Comparison of ENCODE assay signal across 40 cellular contexts in the genomic region with DNA sequence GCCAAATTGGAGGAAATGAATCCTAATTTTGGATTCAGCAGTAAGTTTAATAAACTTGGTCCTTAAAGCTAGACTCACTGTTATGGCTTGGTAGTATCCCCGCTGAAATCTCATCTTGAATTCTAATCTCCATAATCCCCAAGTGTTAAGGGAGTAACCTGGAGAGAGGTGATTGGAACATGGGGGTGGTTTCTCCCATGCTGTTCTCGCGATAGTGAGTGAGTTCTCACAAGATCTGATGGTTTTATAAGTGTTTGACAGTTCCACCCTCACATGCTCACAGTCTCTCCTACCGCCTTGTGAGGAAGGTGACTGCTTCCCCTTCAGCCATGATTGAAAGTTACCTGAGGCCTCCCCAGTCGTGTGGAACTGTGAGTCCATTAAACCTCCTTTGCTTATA.
"Had no signal": no experiment of that assay in that cellular context is flagged by ENCODE, and none has a peak within 500 bp of the region (broad histone marks: within the 10 kb centered on the region; RNA-seq: fewer than 3 reads in every experiment).

No MANE protein-coding gene starts in this region.

- H3K36me3 Mint-ChIP-seq: activated naive CD4-positive, alpha-beta T cell treated with anti-CD3 and anti-CD28 coated beads, Interleukin-2, amount 10 ng/mL, durations not matched to agents 7 days and 5 days; activated naive CD4-positive, alpha-beta T cell treated with anti-CD3 and anti-CD28 coated beads, Interleukin-2, amount 50 U/mL, for 24 hours; activated naive CD8-positive, alpha-beta T cell; activated naive CD8-positive, alpha-beta T cell treated with anti-CD3 and anti-CD28 coated beads for 36 hours; activated naive CD8-positive, alpha-beta T cell treated with anti-CD3 and anti-CD28 coated beads, Interleukin-2, amount 10 ng/mL, durations not matched to agents 7 days and 5 days; brain had no signal

- H3K4me3 ChIP-seq: adrenal gland, ascending aorta, body of pancreas, breast epithelium, cardiac muscle cell had no signal

- H3K27me3 Mint-ChIP-seq: activated naive CD4-positive, alpha-beta T cell treated with anti-CD3 and anti-CD28 coated beads, Interleukin-2, amount 10 ng/mL, durations not matched to agents 7 days and 5 days; activated naive CD4-positive, alpha-beta T cell treated with anti-CD3 and anti-CD28 coated beads, Interleukin-2, amount 50 U/mL, for 24 hours; activated naive CD8-positive, alpha-beta T cell; activated naive CD8-positive, alpha-beta T cell treated with anti-CD3 and anti-CD28 coated beads for 36 hours; activated naive CD8-positive, alpha-beta T cell treated with anti-CD3 and anti-CD28 coated beads, Interleukin-2, amount 50 U/mL, for 24 hours; activated T-cell treated with anti-CD3 and anti-CD28 coated beads, Interleukin-2, amount 50 U/mL, for 24 hours; activated T-helper 17 cell treated with anti-CD3 and anti-CD28 coated beads, Interleukin-2, amount 50 U/mL, for 72 hours; brain; central memory CD8-positive, alpha-beta T cell had no signal

- H3K4me1 Mint-ChIP-seq: activated naive CD4-positive, alpha-beta T cell treated with anti-CD3 and anti-CD28 coated beads, Interleukin-2, amount 10 ng/mL, durations not matched to agents 7 days and 5 days; activated naive CD4-positive, alpha-beta T cell treated with anti-CD3 and anti-CD28 coated beads, Interleukin-2, amount 50 U/mL, for 24 hours; activated naive CD8-positive, alpha-beta T cell treated with anti-CD3 and anti-CD28 coated beads for 36 hours; activated naive CD8-positive, alpha-beta T cell treated with anti-CD3 and anti-CD28 coated beads, Interleukin-2, amount 10 ng/mL, durations not matched to agents 7 days and 5 days; activated naive CD8-positive, alpha-beta T cell treated with anti-CD3 and anti-CD28 coated beads, Interleukin-2, amount 50 U/mL, for 24 hours; activated T-helper 17 cell treated with anti-CD3 and anti-CD28 coated beads, Interleukin-2, amount 50 U/mL, for 72 hours; central memory CD8-positive, alpha-beta T cell had no signal

- H3K27ac Mint-ChIP-seq: activated naive CD4-positive, alpha-beta T cell treated with anti-CD3 and anti-CD28 coated beads for 36 hours; activated naive CD4-positive, alpha-beta T cell treated with anti-CD3 and anti-CD28 coated beads, Interleukin-2, amount 10 ng/mL, durations not matched to agents 7 days and 5 days; activated naive CD4-positive, alpha-beta T cell treated with anti-CD3 and anti-CD28 coated beads, Interleukin-2, amount 50 U/mL, for 24 hours; activated naive CD4-positive, alpha-beta T cell treated with anti-CD3 and anti-CD28 coated beads, Interleukin-2, amount 50 U/mL, for 72 hours; activated naive CD8-positive, alpha-beta T cell; activated naive CD8-positive, alpha-beta T cell treated with anti-CD3 and anti-CD28 coated beads for 36 hours; activated naive CD8-positive, alpha-beta T cell treated with anti-CD3 and anti-CD28 coated beads, Interleukin-2, amount 10 ng/mL, durations not matched to agents 7 days and 5 days; activated naive CD8-positive, alpha-beta T cell treated with anti-CD3 and anti-CD28 coated beads, Interleukin-2, amount 50 U/mL, for 24 hours; activated T-cell treated with anti-CD3 and anti-CD28 coated beads, Interleukin-2, amount 50 U/mL, for 24 hours; activated T-cell treated with anti-CD3 and anti-CD28 coated beads, Interleukin-2, amount 50 U/mL, for 72 hours; activated T-helper 1 cell treated with anti-CD3 and anti-CD28 coated beads, Interleukin-12 subunit alpha, Interleukin-12 subunit beta, Interleukin-2, Interleukin-4 antibody, amounts not matched to agents 30 ng/mL and 10 ng/mL and 1 ng/mL, durations not matched to agents 14 hours and 24 hours and 36 hours; activated T-helper 17 cell treated with anti-CD3 and anti-CD28 coated beads, Interleukin-2, amount 50 U/mL, for 72 hours; activated T-helper 2 cell treated with anti-CD3 and anti-CD28 coated beads, Interferon-gamma antibody, Interleukin-2, Interleukin-4, amounts not matched to agents 10 μg/mL and 5 μg/mL and 100 μg/mL, durations not matched to agents 14 hours and 24 hours and 36 hours; brain had no signal

- H3K27me3 ChIP-seq: adrenal gland, ascending aorta, body of pancreas, brain microvascular endothelial cell, breast epithelium, cardiac muscle cell had no signal

- H3K27ac ChIP-seq: adrenal gland, ascending aorta, body of pancreas, brain microvascular endothelial cell, breast epithelium, cardiac muscle cell had no signal

- DNase-seq: activated effector memory CD4-positive, alpha-beta T cell treated with anti-CD3 and anti-CD28 coated beads, Interleukin-2, amount 50 U/mL, for 16 hours; activated effector memory CD4-positive, alpha-beta T cell treated with Interleukin-2 at 50 U/mL for 16 hours; activated gamma-delta T cell; activated gamma-delta T cell treated with Interleukin-2 at 50 U/mL for 16 hours; activated naive CD4-positive, alpha-beta T cell; activated naive CD4-positive, alpha-beta T cell treated with anti-CD3 and anti-CD28 coated beads for 36 hours; activated naive CD4-positive, alpha-beta T cell treated with anti-CD3 and anti-CD28 coated beads, Interleukin-2, amount 10 ng/mL, durations not matched to agents 7 days and 5 days; activated naive CD4-positive, alpha-beta T cell treated with anti-CD3 and anti-CD28 coated beads, Interleukin-2, amount 50 U/mL, for 16 hours; activated naive CD4-positive, alpha-beta T cell treated with Interleukin-2 at 50 U/mL for 16 hours; activated naive CD8-positive, alpha-beta T cell treated with anti-CD3 and anti-CD28 coated beads for 36 hours; activated naive CD8-positive, alpha-beta T cell treated with anti-CD3 and anti-CD28 coated beads, Interleukin-2, amount 10 ng/mL, durations not matched to agents 7 days and 5 days; activated naive CD8-positive, alpha-beta T cell treated with anti-CD3 and anti-CD28 coated beads, Interleukin-2, amount 50 U/mL, for 24 hours; activated T-cell treated with anti-CD3 and anti-CD28 coated beads, Interleukin-2, amount 50 U/mL, for 1 hour; activated T-cell treated with anti-CD3 and anti-CD28 coated beads, Interleukin-2, amount 50 U/mL, for 24 hours; activated T-cell treated with anti-CD3 and anti-CD28 coated beads, Interleukin-2, amount 50 U/mL, for 4 hours; activated T-cell treated with anti-CD3 and anti-CD28 coated beads, Interleukin-2, amount 50 U/mL, for 48 hours; activated T-cell treated with anti-CD3 and anti-CD28 coated beads, Interleukin-2, amount 50 U/mL, for 72 hours; adrenal gland; amniotic stem cell; amygdala; anterior cingulate cortex; aorta; body of pancreas; brain microvascular endothelial cell; caudate nucleus; central memory CD4-positive, alpha-beta T cell; cerebellar nuclear complex had no signal

- FAIRE-seq: astrocyte, bronchial epithelial cell had no signal

- ATAC-seq: activated naive CD4-positive, alpha-beta T cell treated with anti-CD3 and anti-CD28 coated beads, Interleukin-2, amount 50 U/mL, for 72 hours; activated naive CD8-positive, alpha-beta T cell treated with anti-CD3 and anti-CD28 coated beads, Interleukin-2, amount 50 U/mL, for 24 hours; activated T-cell treated with anti-CD3 and anti-CD28 coated beads, Interleukin-2, amount 50 U/mL, for 4 hours; activated T-cell treated with anti-CD3 and anti-CD28 coated beads, Interleukin-2, amount 50 U/mL, for 72 hours; activated T-helper 17 cell treated with anti-CD3 and anti-CD28 coated beads, Interleukin-2, amount 50 U/mL, for 72 hours; body of pancreas had no signal

- H3K9me3 ChIP-seq: adrenal gland, ascending aorta, body of pancreas had no signal

- H3K4me1 ChIP-seq: adrenal gland, ascending aorta, body of pancreas, breast epithelium had no signal

- H3K4me3 Mint-ChIP-seq: activated naive CD4-positive, alpha-beta T cell treated with anti-CD3 and anti-CD28 coated beads for 36 hours; activated naive CD4-positive, alpha-beta T cell treated with anti-CD3 and anti-CD28 coated beads, Interleukin-2, amount 10 ng/mL, durations not matched to agents 7 days and 5 days; activated naive CD4-positive, alpha-beta T cell treated with anti-CD3 and anti-CD28 coated beads, Interleukin-2, amount 50 U/mL, for 24 hours; activated naive CD8-positive, alpha-beta T cell; activated naive CD8-positive, alpha-beta T cell treated with anti-CD3 and anti-CD28 coated beads for 36 hours; activated naive CD8-positive, alpha-beta T cell treated with anti-CD3 and anti-CD28 coated beads, Interleukin-2, amount 10 ng/mL, durations not matched to agents 7 days and 5 days; activated naive CD8-positive, alpha-beta T cell treated with anti-CD3 and anti-CD28 coated beads, Interleukin-2, amount 50 U/mL, for 24 hours; activated T-cell treated with anti-CD3 and anti-CD28 coated beads, Interleukin-2, amount 50 U/mL, for 24 hours; activated T-cell treated with anti-CD3 and anti-CD28 coated beads, Interleukin-2, amount 50 U/mL, for 4 hours; activated T-cell treated with anti-CD3 and anti-CD28 coated beads, Interleukin-2, amount 50 U/mL, for 72 hours; activated T-helper 1 cell treated with anti-CD3 and anti-CD28 coated beads, Interleukin-12 subunit alpha, Interleukin-12 subunit beta, Interleukin-2, Interleukin-4 antibody, amounts not matched to agents 30 ng/mL and 10 ng/mL and 1 ng/mL, durations not matched to agents 14 hours and 24 hours and 36 hours; activated T-helper 17 cell treated with anti-CD3 and anti-CD28 coated beads, Interleukin-2, amount 50 U/mL, for 72 hours; brain; central memory CD8-positive, alpha-beta T cell had no signal

- H3K36me3 ChIP-seq: adrenal gland, ascending aorta, brain microvascular endothelial cell, breast epithelium, cardiac muscle cell had no signal
